ENCODE assay signal across 20 cellular contexts in the genomic region with DNA sequence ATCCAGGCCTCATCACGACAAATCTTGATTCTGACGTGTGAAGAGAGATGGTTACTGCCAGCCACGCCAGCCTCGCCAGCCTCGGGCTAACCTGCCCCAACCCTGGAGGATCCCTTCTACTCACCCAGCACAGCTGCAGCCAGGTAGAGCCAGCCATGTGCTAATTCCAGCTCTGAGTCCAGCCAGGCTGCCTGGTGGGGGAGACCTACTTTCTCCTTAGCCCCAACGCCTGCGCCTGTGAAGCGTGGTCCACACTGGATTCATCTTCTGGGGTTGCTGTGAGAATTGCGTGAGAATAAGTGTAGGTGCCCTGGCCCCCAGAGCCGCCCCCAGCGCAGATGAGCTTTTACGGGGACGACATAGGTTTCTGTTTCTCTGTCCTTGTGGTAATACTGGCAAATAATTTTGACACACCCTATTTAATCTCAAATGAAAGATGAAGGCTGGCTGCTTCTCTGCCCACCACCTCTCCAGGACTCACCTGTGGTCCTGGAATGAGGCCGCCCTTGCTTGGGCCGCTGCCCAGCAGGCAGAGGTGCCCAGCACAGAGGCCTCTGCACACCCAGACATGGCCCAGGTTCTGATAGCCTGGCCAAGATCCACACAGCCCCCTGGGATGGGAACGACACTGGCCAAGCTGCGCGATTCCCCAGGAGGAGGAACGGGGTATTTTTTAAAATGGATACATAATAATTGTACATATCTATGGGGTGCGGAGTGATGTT.
DNase-seq lines count a peak whose midpoint lies in the region; ATAC-seq, FAIRE-seq and TF ChIP-seq lines count a peak whose summit lies in the region.
"Had no signal": no experiment of that assay in that cellular context is flagged by ENCODE, and none has a peak within 500 bp of the region (broad histone marks: within the 10 kb centered on the region; RNA-seq: fewer than 3 reads in every experiment).

No MANE protein-coding gene starts in this region.

- peaks cover 16% of the 10 kb centered on the region for H3K27me3 ChIP-seq in MM.1S (replicated peaks; ENCODE audit: insufficient read depth, low read length)
- H3K27me3 ChIP-seq: BE2C had no signal

- no peak overlapping the region for H3K4me3 ChIP-seq in MM.1S (ENCODE audit: low read length)

- no peak for TF ChIP-seq POLR2A in GM12892 (IDR thresholded peaks at IDR 0.05; ENCODE audit: low read depth, low read length)

- no peaks in the 10 kb centered on the region for H3K9me3 ChIP-seq in MM.1S (replicated peaks; ENCODE audit: insufficient read depth, low read length)
- H3K9me3 ChIP-seq: BE2C had no signal

- no peaks in the 10 kb centered on the region for H3K9me2 ChIP-seq in MM.1S (replicated peaks; ENCODE audit: insufficient read depth, low read length)

- H3K79me2 ChIP-seq in MM.1S (ENCODE audit: low read length) = no peaks in the 10 kb centered on the region

- H3K9me3 Mint-ChIP-seq in type B pancreatic cell = peaks cover 16% of the 10 kb centered on the region
- H3K9me3 Mint-ChIP-seq: CD4-positive, alpha-beta memory T cell had no signal

- H3K27ac Mint-ChIP-seq in type B pancreatic cell = no peak overlapping the region
- H3K27ac Mint-ChIP-seq: CD4-positive, alpha-beta memory T cell had no signal

- no peaks in the 10 kb centered on the region for H3K27me3 Mint-ChIP-seq in type B pancreatic cell

- H3K9ac ChIP-seq in MM.1S (ENCODE audit: low read length) = no peak overlapping the region

- DNase-seq in NCI-H2196 (lab: John Stamatoyannopoulos, UW; ENCODE audit: unreplicated experiment) = peak; percentile 8
- DNase-seq in NCI-H2196 treated with DMSO at 0.1 percent for 48 hours (lab: John Stamatoyannopoulos, UW; ENCODE audit: unreplicated experiment) = no peak
- peak; percentile 40 for DNase-seq in RPMI8226
- peak; percentile 59 for DNase-seq in mesenteric fat pad (ENCODE audit: low spot score)
- DNase-seq in type B pancreatic cell (ENCODE audit: extremely low spot score, unreplicated experiment) = peak; percentile 60
- no peak for DNase-seq in MM.1S
- no peak for DNase-seq in GM12892 (ENCODE audit: insufficient read length)
- DNase-seq: BE2C; CD4-positive, alpha-beta memory T cell; NCI-H1092; NCI-H2081 treated with DMSO at 0.1 percent for 48 hours; NCI-H2227 treated with DMSO at 0.1 percent for 48 hours; NCI-H524; SIG-M5 had no signal

- H3K36me3 ChIP-seq in MM.1S (replicated peaks; ENCODE audit: insufficient read depth, low read length) = no peaks in the 10 kb centered on the region
- H3K36me3 ChIP-seq: BE2C had no signal

- H3K4me2 ChIP-seq in MM.1S (ENCODE audit: low read depth, low read length) = no peak overlapping the region

- no peak overlapping the region for H2AFZ ChIP-seq in MM.1S (ENCODE audit: low read length)

- H3K4me3 Mint-ChIP-seq in type B pancreatic cell = no peak overlapping the region
- H3K4me3 Mint-ChIP-seq: CD4-positive, alpha-beta memory T cell had no signal

- TF ChIP-seq CTCF in type B pancreatic cell (conservative IDR thresholded peaks at IDR 0.05) (no peak), MM.1S (IDR thresholded peaks at IDR 0.05; ENCODE audit: low read length) (no peak)

- H4K20me1 ChIP-seq in MM.1S (ENCODE audit: insufficient read depth, low read length) = no peaks in the 10 kb centered on the region

- no peak for ATAC-seq in HG02981 (IDR thresholded peaks at IDR 0.05; ENCODE audit: unreplicated experiment)
- ATAC-seq: Panc1 had no signal

- no peaks in the 10 kb centered on the region for H3F3A ChIP-seq in MM.1S (ENCODE audit: insufficient read depth, low read length)

- no peak for FAIRE-seq in GM12892 (lab: Jason Lieb, UNC)
- FAIRE-seq: D721Med, GM19239, H1 had no signal

- H3K4me1 ChIP-seq in MM.1S (ENCODE audit: low read length) = no peaks in the 10 kb centered on the region
- H3K4me1 ChIP-seq: BE2C had no signal

- H3K27ac ChIP-seq in MM.1S (ENCODE audit: low read length) = no peak overlapping the region
- H3K27ac ChIP-seq: 22Rv1 had no signal

- H3K36me3 Mint-ChIP-seq in type B pancreatic cell = no peaks in the 10 kb centered on the region
- H3K36me3 Mint-ChIP-seq: CD4-positive, alpha-beta memory T cell had no signal

- no peaks in the 10 kb centered on the region for H3K4me1 Mint-ChIP-seq in type B pancreatic cell (ENCODE audit: unreplicated experiment)

Comparison
In these comparisons a context has a peak if more than half of its experiments do, and no peak if none do; other contexts are left out.
1. DNase-seq: peak in NCI-H2196 (single experiment), RPMI8226 (single experiment), mesenteric fat pad (single experiment) and type B pancreatic cell (single experiment); none in NCI-H2196 treated with DMSO at 0.1 percent for 48 hours (single experiment), MM.1S (single experiment) and GM12892 (single experiment).